Comparison of ENCODE assay signal across 9 cellular contexts in genomic region chr11:119470316-119471266, GRCh38.
DNase-seq lines count a peak whose midpoint lies in the region; ATAC-seq and TF ChIP-seq lines count a peak whose summit lies in the region.
"Had no signal": no experiment of that assay in that cellular context is flagged by ENCODE, and none has a peak within 500 bp of the region (broad histone marks: within the 10 kb centered on the region; RNA-seq: fewer than 3 reads in every experiment).

No MANE protein-coding gene starts in this region.

- peaks cover 5 to 13% (median 11%) of the 10 kb centered on the region in 3 donors for H3K9me3 ChIP-seq in tibial artery

- no peak overlapping the region for H3K27ac ChIP-seq in tibial artery

- no peak overlapping the region for H3K4me3 ChIP-seq in tibial artery

- peaks cover 0 to 6% of the 10 kb centered on the region in 2 donors for H3K27me3 ChIP-seq in tibial artery

- DNase-seq in HS-27A (ENCODE audit: low read depth) (peak; percentile 43), astrocyte of the hippocampus (ENCODE audit: low read depth, low spot score) (peak; percentile 86), islet precursor cell (peak; percentile 49), tibial artery (peak; percentile 43 to 54), cerebellar nuclear complex (lab: John Stamatoyannopoulos, UW) (no peak), DMS153 treated with DMSO at 0.1 percent for 48 hours (lab: John Stamatoyannopoulos, UW; ENCODE audit: unreplicated experiment) (no peak)
- DNase-seq: effector memory CD8-positive, alpha-beta T cell; stimulated activated CD4-positive, alpha-beta T cell treated with anti-CD3 and anti-CD28 coated beads, Interleukin-12 subunit alpha, Interleukin-12 subunit beta, amount 100 ng/mL, for 4 hours had no signal

- H3K4me1 ChIP-seq in tibial artery = peaks cover 0 to 3% (median 1%) of the 10 kb centered on the region in 4 donors

- intact Hi-C loops in tibial artery (cut with DNase I; ENCODE audit: low total_unique reads) = no loop called here

- TF ChIP-seq CTCF in tibial artery (IDR thresholded peaks at IDR 0.05) = no peak

- ATAC-seq in GM18517 (IDR thresholded peaks at IDR 0.05; ENCODE audit: unreplicated experiment) = no peak
- ATAC-seq: effector memory CD8-positive, alpha-beta T cell had no signal

- H3K36me3 ChIP-seq in tibial artery = no peaks in the 10 kb centered on the region

Comparison
In these comparisons a context has a peak if more than half of its experiments do, and no peak if none do; other contexts are left out.
1. DNase-seq: peak in HS-27A (single experiment), astrocyte of the hippocampus (single experiment), islet precursor cell (single experiment) and tibial artery (2 of 2); none in cerebellar nuclear complex (0 of 2) and DMS153 treated with DMSO at 0.1 percent for 48 hours (single experiment).